Comparison of ENCODE assay signal across 1 cellular context in genomic region chr9:124861342-124862229, GRCh38.
TF ChIP-seq lines count a peak whose summit lies in the region.

Gene ARPC5L (plus strand): TSS chr9:124862130. CDS start chr9:124869291, 7,161 bp downstream.
Gene RPL35 (minus strand): TSS chr9:124861957. CDS start chr9:124861912, 45 bp downstream.

TF ChIP-seq in WTC11, 78 proteins besides CTCF, POLR2A, EP300 and RAD21 (continued from another document):
- TF ChIP-seq STAT6 (CRISPR knock-in tag; conservative IDR thresholded peaks at IDR 0.05; ENCODE audit: low read depth) (0 out of 2 replicates have a peak, but pooled peaks have one; percentile 59), KAT7 (CRISPR knock-in tag; IDR thresholded peaks at IDR 0.05; ENCODE audit: borderline replicate concordance) (0 out of 2 replicates have a peak, but pooled peaks have one; percentile 86), SOX15 (CRISPR knock-in tag; IDR thresholded peaks at IDR 0.05) (no peak), ZNF416 (CRISPR knock-in tag; IDR thresholded peaks at IDR 0.05) (peak; percentile 78; the same call in 1 of the 2 replicates), FOXP4 (CRISPR knock-in tag; IDR thresholded peaks at IDR 0.05) (0 out of 2 replicates have a peak, but pooled peaks have one; percentile 50), ZNF121 (CRISPR knock-in tag; IDR thresholded peaks at IDR 0.05) (no peak), TCF7 (CRISPR knock-in tag; IDR thresholded peaks at IDR 0.05; ENCODE audit: low read depth) (no peak), HMGA2 (CRISPR knock-in tag; IDR thresholded peaks at IDR 0.05) (no peak), NR2C2 (CRISPR knock-in tag; IDR thresholded peaks at IDR 0.05) (peak; percentile 96), FOXJ3 (CRISPR knock-in tag; IDR thresholded peaks at IDR 0.05; ENCODE audit: borderline replicate concordance) (no peak), SMAD4 (CRISPR knock-in tag; IDR thresholded peaks at IDR 0.05) (peak; percentile 75), ZNF281 (CRISPR knock-in tag; IDR thresholded peaks at IDR 0.05) (no peak), IRF1 (CRISPR knock-in tag; IDR thresholded peaks at IDR 0.05) (no peak), ZNF512 (CRISPR knock-in tag; IDR thresholded peaks at IDR 0.05; ENCODE audit: borderline replicate concordance) (no peak)
- TF ChIP-seq, protein P1, sequence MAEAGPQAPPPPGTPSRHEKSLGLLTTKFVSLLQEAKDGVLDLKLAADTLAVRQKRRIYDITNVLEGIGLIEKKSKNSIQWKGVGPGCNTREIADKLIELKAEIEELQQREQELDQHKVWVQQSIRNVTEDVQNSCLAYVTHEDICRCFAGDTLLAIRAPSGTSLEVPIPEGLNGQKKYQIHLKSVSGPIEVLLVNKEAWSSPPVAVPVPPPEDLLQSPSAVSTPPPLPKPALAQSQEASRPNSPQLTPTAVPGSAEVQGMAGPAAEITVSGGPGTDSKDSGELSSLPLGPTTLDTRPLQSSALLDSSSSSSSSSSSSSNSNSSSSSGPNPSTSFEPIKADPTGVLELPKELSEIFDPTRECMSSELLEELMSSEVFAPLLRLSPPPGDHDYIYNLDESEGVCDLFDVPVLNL (CRISPR knock-in tag; IDR thresholded peaks at IDR 0.05; ENCODE audit: borderline replicate concordance, low read depth) = no peak
- TF ChIP-seq, protein P2, sequence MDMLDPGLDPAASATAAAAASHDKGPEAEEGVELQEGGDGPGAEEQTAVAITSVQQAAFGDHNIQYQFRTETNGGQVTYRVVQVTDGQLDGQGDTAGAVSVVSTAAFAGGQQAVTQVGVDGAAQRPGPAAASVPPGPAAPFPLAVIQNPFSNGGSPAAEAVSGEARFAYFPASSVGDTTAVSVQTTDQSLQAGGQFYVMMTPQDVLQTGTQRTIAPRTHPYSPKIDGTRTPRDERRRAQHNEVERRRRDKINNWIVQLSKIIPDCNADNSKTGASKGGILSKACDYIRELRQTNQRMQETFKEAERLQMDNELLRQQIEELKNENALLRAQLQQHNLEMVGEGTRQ (CRISPR knock-in tag; IDR thresholded peaks at IDR 0.05) = 0 out of 2 replicates have a peak, but pooled peaks have one; percentile 28
